In genomic region chr10:48535416-48536225, GRCh38 we compare ENCODE assay signal across 2 cellular contexts.
TF ChIP-seq lines count a peak whose summit lies in the region.

No MANE protein-coding gene starts in this region.

TF ChIP-seq in HCT116, 20 proteins besides CTCF, POLR2A, EP300 and RAD21:
- TF ChIP-seq POLR2AphosphoS5 (IDR thresholded peaks at IDR 0.05; ENCODE audit: low read depth, low read length): no peak

TF ChIP-seq in GM12878, 131 proteins besides CTCF, POLR2A, EP300 and RAD21:
- TF ChIP-seq NR2C1 (IDR thresholded peaks at IDR 0.05) (no peak), RELA (IDR thresholded peaks at IDR 0.05; ENCODE audit: borderline replicate concordance, partially characterized antibody) (no peak), SPI1 (IDR thresholded peaks at IDR 0.05; ENCODE audit: borderline replicate concordance, insufficient read depth, low read depth, low read length) (no peak), YY1 (IDR thresholded peaks at IDR 0.05; ENCODE audit: low read depth, low read length) (no peak), CEBPB (IDR thresholded peaks at IDR 0.05; ENCODE audit: borderline replicate concordance in 1 of 2, low read depth in 2 of 2, low read length in 2 of 2) (no peak), HDGF (IDR thresholded peaks at IDR 0.05) (no peak)
